ENCODE assay signal across 1 cellular context in genomic region chr2:237085261-237086221, GRCh38.
TF ChIP-seq lines count a peak whose summit lies in the region.

Gene COPS8 (plus strand): TSS chr2:237085889. CDS start chr2:237085965, 76 bp downstream.

TF ChIP-seq in HepG2, 621 proteins besides CTCF, POLR2A, EP300 and RAD21 (continued from another document):
- TF ChIP-seq, protein P1, sequence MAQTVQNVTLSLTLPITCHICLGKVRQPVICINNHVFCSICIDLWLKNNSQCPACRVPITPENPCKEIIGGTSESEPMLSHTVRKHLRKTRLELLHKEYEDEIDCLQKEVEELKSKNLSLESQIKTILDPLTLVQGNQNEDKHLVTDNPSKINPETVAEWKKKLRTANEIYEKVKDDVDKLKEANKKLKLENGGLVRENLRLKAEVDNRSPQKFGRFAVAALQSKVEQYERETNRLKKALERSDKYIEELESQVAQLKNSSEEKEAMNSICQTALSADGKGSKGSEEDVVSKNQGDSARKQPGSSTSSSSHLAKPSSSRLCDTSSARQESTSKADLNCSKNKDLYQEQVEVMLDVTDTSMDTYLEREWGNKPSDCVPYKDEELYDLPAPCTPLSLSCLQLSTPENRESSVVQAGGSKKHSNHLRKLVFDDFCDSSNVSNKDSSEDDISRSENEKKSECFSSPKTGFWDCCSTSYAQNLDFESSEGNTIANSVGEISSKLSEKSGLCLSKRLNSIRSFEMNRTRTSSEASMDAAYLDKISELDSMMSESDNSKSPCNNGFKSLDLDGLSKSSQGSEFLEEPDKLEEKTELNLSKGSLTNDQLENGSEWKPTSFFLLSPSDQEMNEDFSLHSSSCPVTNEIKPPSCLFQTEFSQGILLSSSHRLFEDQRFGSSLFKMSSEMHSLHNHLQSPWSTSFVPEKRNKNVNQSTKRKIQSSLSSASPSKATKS (CRISPR knock-in tag; IDR thresholded peaks at IDR 0.05) = peak; percentile 82; the same call in 1 of the 2 replicates
- TF ChIP-seq, protein P2, sequence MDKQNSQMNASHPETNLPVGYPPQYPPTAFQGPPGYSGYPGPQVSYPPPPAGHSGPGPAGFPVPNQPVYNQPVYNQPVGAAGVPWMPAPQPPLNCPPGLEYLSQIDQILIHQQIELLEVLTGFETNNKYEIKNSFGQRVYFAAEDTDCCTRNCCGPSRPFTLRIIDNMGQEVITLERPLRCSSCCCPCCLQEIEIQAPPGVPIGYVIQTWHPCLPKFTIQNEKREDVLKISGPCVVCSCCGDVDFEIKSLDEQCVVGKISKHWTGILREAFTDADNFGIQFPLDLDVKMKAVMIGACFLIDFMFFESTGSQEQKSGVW (CRISPR knock-in tag; IDR thresholded peaks at IDR 0.05; ENCODE audit: borderline replicate concordance) = no peak
- TF ChIP-seq ZFP41 (CRISPR knock-in tag; IDR thresholded peaks at IDR 0.05; ENCODE audit: borderline replicate concordance) (peak; percentile 92; the same call in 1 of the 2 replicates), GZF1 (CRISPR knock-in tag; IDR thresholded peaks at IDR 0.05) (peak; percentile 79; the same call in 1 of the 2 replicates), ZFP82 (CRISPR knock-in tag; IDR thresholded peaks at IDR 0.05; ENCODE audit: borderline replicate concordance) (0 out of 2 replicates have a peak, but pooled peaks have one; percentile 87), ZNF703 (CRISPR knock-in tag; IDR thresholded peaks at IDR 0.05; ENCODE audit: borderline replicate concordance) (peak; percentile 65; the same call in 1 of the 2 replicates), ZNF468 (CRISPR knock-in tag; IDR thresholded peaks at IDR 0.05) (no peak), JUNB (CRISPR knock-in tag; IDR thresholded peaks at IDR 0.05; ENCODE audit: borderline replicate concordance) (no peak), ZNF616 (CRISPR knock-in tag; IDR thresholded peaks at IDR 0.05; ENCODE audit: low read depth) (peak; percentile 78; the same call in 1 of the 2 replicates), HOXA9 (CRISPR knock-in tag; IDR thresholded peaks at IDR 0.05; ENCODE audit: borderline replicate concordance) (no peak), HNF4A (CRISPR knock-in tag; IDR thresholded peaks at IDR 0.05) (peak; percentile 59), HNRNPUL1 (IDR thresholded peaks at IDR 0.05; ENCODE audit: low read depth, low read length) (no peak), MTA3 (CRISPR knock-in tag; IDR thresholded peaks at IDR 0.05) (no peak), ZMYM2 (CRISPR knock-in tag; IDR thresholded peaks at IDR 0.05) (no peak), ATF1 (CRISPR knock-in tag; IDR thresholded peaks at IDR 0.05) (peak; percentile 100), SPEN (CRISPR knock-in tag; IDR thresholded peaks at IDR 0.05; ENCODE audit: low read depth) (peak; percentile 100), FOXO1 (CRISPR knock-in tag; IDR thresholded peaks at IDR 0.05) (peak; percentile 82), PHF20 (CRISPR knock-in tag; IDR thresholded peaks at IDR 0.05) (peak; percentile 100), KLF16 (CRISPR knock-in tag; IDR thresholded peaks at IDR 0.05) (peak in 1 of 2 experiments; percentile 87; a peak in 2 of 4 replicates), RNF2 (conservative IDR thresholded peaks at IDR 0.05; ENCODE audit: low read depth) (peak; percentile 71), ZNF451 (CRISPR knock-in tag; IDR thresholded peaks at IDR 0.05) (peak; percentile 96), RFX1 (IDR thresholded peaks at IDR 0.05) (peak; percentile 58; the same call in 1 of the 2 replicates), ZNF10 (CRISPR knock-in tag; IDR thresholded peaks at IDR 0.05; ENCODE audit: borderline replicate concordance, low read depth) (no peak), ARID4A (CRISPR knock-in tag; IDR thresholded peaks at IDR 0.05; ENCODE audit: borderline replicate concordance) (peak; percentile 99), ZNF33A (CRISPR knock-in tag; IDR thresholded peaks at IDR 0.05; ENCODE audit: borderline replicate concordance) (peak; percentile 88; the same call in 1 of the 2 replicates), KMT2A (CRISPR knock-in tag; IDR thresholded peaks at IDR 0.05) (peak; percentile 100), ZNF597 (CRISPR knock-in tag; IDR thresholded peaks at IDR 0.05) (0 out of 2 replicates have a peak, but pooled peaks have one; percentile 36), MAZ (IDR thresholded peaks at IDR 0.05; ENCODE audit: borderline replicate concordance, low read depth, low read length) (no peak), MAZ (CRISPR knock-in tag; IDR thresholded peaks at IDR 0.05; ENCODE audit: low read depth) (peak; percentile 87), ZNF546 (CRISPR knock-in tag; conservative IDR thresholded peaks at IDR 0.05) (no peak), HNRNPL (IDR thresholded peaks at IDR 0.05; ENCODE audit: low read depth, low read length) (0 out of 2 replicates have a peak, but pooled peaks have one; percentile 16), NR3C1 (CRISPR knock-in tag; IDR thresholded peaks at IDR 0.05) (no peak), PLRG1 (conservative IDR thresholded peaks at IDR 0.05) (no peak), ZNF792 (CRISPR knock-in tag; IDR thresholded peaks at IDR 0.05) (peak; percentile 93), HNRNPH1 (optimal IDR thresholded peaks at IDR 0.05; ENCODE audit: low read depth, low read length) (peak; percentile 63), ZNF513 (CRISPR knock-in tag; conservative IDR thresholded peaks at IDR 0.05) (no peak), DR1 (CRISPR knock-in tag; IDR thresholded peaks at IDR 0.05) (peak; percentile 97), TRIM24 (CRISPR knock-in tag; IDR thresholded peaks at IDR 0.05) (no peak), MTERF4 (CRISPR knock-in tag; IDR thresholded peaks at IDR 0.05) (no peak), ZNF431 (CRISPR knock-in tag; IDR thresholded peaks at IDR 0.05; ENCODE audit: borderline replicate concordance, low read depth) (peak; percentile 55), NFIB (CRISPR knock-in tag; IDR thresholded peaks at IDR 0.05; ENCODE audit: borderline replicate concordance) (no peak)
- TF ChIP-seq, protein P3, sequence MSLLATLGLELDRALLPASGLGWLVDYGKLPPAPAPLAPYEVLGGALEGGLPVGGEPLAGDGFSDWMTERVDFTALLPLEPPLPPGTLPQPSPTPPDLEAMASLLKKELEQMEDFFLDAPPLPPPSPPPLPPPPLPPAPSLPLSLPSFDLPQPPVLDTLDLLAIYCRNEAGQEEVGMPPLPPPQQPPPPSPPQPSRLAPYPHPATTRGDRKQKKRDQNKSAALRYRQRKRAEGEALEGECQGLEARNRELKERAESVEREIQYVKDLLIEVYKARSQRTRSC (CRISPR knock-in tag; IDR thresholded peaks at IDR 0.05; ENCODE audit: low read depth) = no peak
- TF ChIP-seq, protein P4, sequence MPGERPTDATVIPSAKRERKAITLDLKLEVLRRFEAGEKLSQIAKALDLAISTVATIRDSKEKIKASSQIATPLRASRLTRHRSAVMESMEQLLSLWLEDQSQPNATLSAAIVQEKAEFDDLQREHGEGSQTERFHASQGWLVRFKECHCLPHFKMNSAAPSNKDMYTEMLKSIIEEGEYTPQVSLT (CRISPR knock-in tag; IDR thresholded peaks at IDR 0.05; ENCODE audit: borderline replicate concordance, low read depth) = no peak
- TF ChIP-seq, protein P5, sequence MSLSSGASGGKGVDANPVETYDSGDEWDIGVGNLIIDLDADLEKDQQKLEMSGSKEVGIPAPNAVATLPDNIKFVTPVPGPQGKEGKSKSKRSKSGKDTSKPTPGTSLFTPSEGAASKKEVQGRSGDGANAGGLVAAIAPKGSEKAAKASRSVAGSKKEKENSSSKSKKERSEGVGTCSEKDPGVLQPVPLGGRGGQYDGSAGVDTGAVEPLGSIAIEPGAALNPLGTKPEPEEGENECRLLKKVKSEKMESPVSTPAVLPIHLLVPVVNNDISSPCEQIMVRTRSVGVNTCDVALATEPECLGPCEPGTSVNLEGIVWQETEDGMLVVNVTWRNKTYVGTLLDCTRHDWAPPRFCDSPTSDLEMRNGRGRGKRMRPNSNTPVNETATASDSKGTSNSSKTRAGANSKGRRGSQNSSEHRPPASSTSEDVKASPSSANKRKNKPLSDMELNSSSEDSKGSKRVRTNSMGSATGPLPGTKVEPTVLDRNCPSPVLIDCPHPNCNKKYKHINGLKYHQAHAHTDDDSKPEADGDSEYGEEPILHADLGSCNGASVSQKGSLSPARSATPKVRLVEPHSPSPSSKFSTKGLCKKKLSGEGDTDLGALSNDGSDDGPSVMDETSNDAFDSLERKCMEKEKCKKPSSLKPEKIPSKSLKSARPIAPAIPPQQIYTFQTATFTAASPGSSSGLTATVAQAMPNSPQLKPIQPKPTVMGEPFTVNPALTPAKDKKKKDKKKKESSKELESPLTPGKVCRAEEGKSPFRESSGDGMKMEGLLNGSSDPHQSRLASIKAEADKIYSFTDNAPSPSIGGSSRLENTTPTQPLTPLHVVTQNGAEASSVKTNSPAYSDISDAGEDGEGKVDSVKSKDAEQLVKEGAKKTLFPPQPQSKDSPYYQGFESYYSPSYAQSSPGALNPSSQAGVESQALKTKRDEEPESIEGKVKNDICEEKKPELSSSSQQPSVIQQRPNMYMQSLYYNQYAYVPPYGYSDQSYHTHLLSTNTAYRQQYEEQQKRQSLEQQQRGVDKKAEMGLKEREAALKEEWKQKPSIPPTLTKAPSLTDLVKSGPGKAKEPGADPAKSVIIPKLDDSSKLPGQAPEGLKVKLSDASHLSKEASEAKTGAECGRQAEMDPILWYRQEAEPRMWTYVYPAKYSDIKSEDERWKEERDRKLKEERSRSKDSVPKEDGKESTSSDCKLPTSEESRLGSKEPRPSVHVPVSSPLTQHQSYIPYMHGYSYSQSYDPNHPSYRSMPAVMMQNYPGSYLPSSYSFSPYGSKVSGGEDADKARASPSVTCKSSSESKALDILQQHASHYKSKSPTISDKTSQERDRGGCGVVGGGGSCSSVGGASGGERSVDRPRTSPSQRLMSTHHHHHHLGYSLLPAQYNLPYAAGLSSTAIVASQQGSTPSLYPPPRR (CRISPR knock-in tag; IDR thresholded peaks at IDR 0.05; ENCODE audit: borderline replicate concordance) = peak; percentile 81; the same call in 1 of the 2 replicates
